ENCODE assay signal across 1 cellular context in genomic region chr7:127967276-127967675, GRCh38.
TF ChIP-seq lines count a peak whose summit lies in the region.

No MANE protein-coding gene starts in this region.

TF ChIP-seq in WTC11, 78 proteins besides CTCF, POLR2A, EP300 and RAD21 (continued from another document):
- TF ChIP-seq PREB (CRISPR knock-in tag; IDR thresholded peaks at IDR 0.05; ENCODE audit: borderline replicate concordance): no peak
- no peak for TF ChIP-seq SP1 (CRISPR knock-in tag; conservative IDR thresholded peaks at IDR 0.05)
- TF ChIP-seq MYBL2 (CRISPR knock-in tag; IDR thresholded peaks at IDR 0.05): no peak
- TF ChIP-seq IRF2 (CRISPR knock-in tag; IDR thresholded peaks at IDR 0.05; ENCODE audit: borderline replicate concordance, low read depth): no peak
- TF ChIP-seq RELA (CRISPR knock-in tag; IDR thresholded peaks at IDR 0.05; ENCODE audit: borderline replicate concordance): no peak
TF ChIP-seq in WTC11: peak in this region for 0.
